ENCODE assay signal across 8 cellular contexts in genomic region chr17:48100591-48101011, GRCh38. TPM values are rescaled to one million over a fixed set of nuclear protein-coding genes. Genes with fewer than 3 reads are reported as not detected.
DNase-seq lines count a peak whose midpoint lies in the region; ATAC-seq and TF ChIP-seq lines count a peak whose summit lies in the region.

No MANE protein-coding gene starts in this region.

- in situ Hi-C loops in GM13976 (cut with MboI; ENCODE audit: low sequenced_read_pairs, unreplicated experiment) = no loop called here

- peaks cover 13% of the 10 kb centered on the region for H3K4me1 ChIP-seq in body of pancreas

- no peak for TF ChIP-seq POLR2A in body of pancreas (IDR thresholded peaks at IDR 0.05)

- 0% methylated on average over 22 to 23 of the region's 23 CpGs for WGBS in body of pancreas, 2 donors

- H3K36me3 ChIP-seq in body of pancreas (replicated peaks in 1 of 2; ENCODE audit: insufficient read depth in 1 of 2, low read depth in 2 of 2) = no peaks in the 10 kb centered on the region

- H3K27ac ChIP-seq in body of pancreas = peak overlapping the region; percentile 68 to 92 (median 74)
- peak overlapping the region; percentile 70 to 91 (median 81) for H3K27ac ChIP-seq in skin epidermis

- peak; percentile 8 for ATAC-seq in GM21825 (IDR thresholded peaks at IDR 0.05; ENCODE audit: unreplicated experiment)
- ATAC-seq in body of pancreas = peak; percentile 29

- intact Hi-C loops in body of pancreas (cut with DNase I) = no loop called here

- H3K27me3 ChIP-seq in body of pancreas = no peaks in the 10 kb centered on the region

- no peaks in the 10 kb centered on the region for H3K9me3 ChIP-seq in body of pancreas

- DNase-seq in Ammon's horn (ENCODE audit: low spot score) = peak; percentile 36
- DNase-seq in NCI-H510A (lab: John Stamatoyannopoulos, UW) = peak; percentile 75
- DNase-seq in body of pancreas = peak; percentile 55 to 63 (median 56)
- DNase-seq in iPS-NIHi7 (ENCODE audit: extremely low spot score) = peak; percentile 66
- DNase-seq in MV-4-11 (lab: John Stamatoyannopoulos, UW) = no peak
- DNase-seq in GM13976 (ENCODE audit: low spot score) = no peak

- H3K4me3 ChIP-seq in body of pancreas = peak overlapping the region; percentile 58 to 96
- peak overlapping the region; percentile 68 to 98 (median 86) for H3K4me3 ChIP-seq in skin epidermis

- TF ChIP-seq CTCF in body of pancreas (IDR thresholded peaks at IDR 0.05) (no peak), GM13976 (IDR thresholded peaks at IDR 0.05; ENCODE audit: borderline replicate concordance, control extremely low read depth, extremely low read depth, insufficient read depth, missing control alignments) (no peak)

RNA-seq across cellular contexts. Expression of gene CBX1, which starts 0.7 kb away (rescaled TPM):
- 10 to 100 TPM; 15.8 to 34.2 TPM for total RNA-seq in body of pancreas

RNA-seq across cellular contexts. Expression of gene SNX11, which starts 7.0 kb away (rescaled TPM):
- 10 to 100 TPM in 1 of 2 donors, 1 to 10 TPM in 1; 5.4 to 10.9 TPM for total RNA-seq in body of pancreas

RNA-seq across cellular contexts. Expression of gene NFE2L1, which starts 52.4 kb away (rescaled TPM):
- 10 to 100 TPM; 39.4 to 74.2 TPM for total RNA-seq in body of pancreas

Comparison
In these comparisons a context has a peak if more than half of its experiments do, and no peak if none do; other contexts are left out.
1. DNase-seq: peak in Ammon's horn (single experiment), NCI-H510A (single experiment), body of pancreas (4 of 4) and iPS-NIHi7 (single experiment); none in MV-4-11 (single experiment) and GM13976 (single experiment).